21 cellular contexts compared by ENCODE assay signal in genomic region chr17:77105706-77106105, GRCh38. TPM values are rescaled to one million over a fixed set of nuclear protein-coding genes. Genes with fewer than 3 reads are reported as not detected.
A peak's percentile ranks its signal among the peaks of the same experiment; 100 is the strongest.
DNase-seq lines count a peak whose midpoint lies in the region; ATAC-seq and TF ChIP-seq lines count a peak whose summit lies in the region.
"Had no signal": no experiment of that assay in that cellular context is flagged by ENCODE, and none has a peak within 500 bp of the region (broad histone marks: within the 10 kb centered on the region; RNA-seq: fewer than 3 reads in every experiment).

No MANE protein-coding gene starts in this region.

- no TSS peak for BruUV-seq in Caco-2 (replicated peaks; lab: Mats Ljungman, UMichigan)

- H3K4me3 ChIP-seq in Caco-2 (ENCODE audit: low read depth, low read length) = no peak overlapping the region
- H3K4me3 ChIP-seq: mucosa of descending colon, upper lobe of left lung had no signal

- no peaks in the 10 kb centered on the region for H3K9me3 Mint-ChIP-seq in activated CD8-positive, alpha-beta memory T cell treated with anti-CD3 and anti-CD28 coated beads, Interleukin-2, amount 10 ng/mL, durations not matched to agents 7 days and 5 days (ENCODE audit: low read depth)
- H3K9me3 Mint-ChIP-seq in Caco-2 (ENCODE audit: unreplicated experiment) (no peaks in the 10 kb centered on the region), nephron (no peaks in the 10 kb centered on the region)
- H3K9me3 Mint-ChIP-seq in activated naive CD8-positive, alpha-beta T cell treated with anti-CD3 and anti-CD28 coated beads, Interleukin-2, amount 50 U/mL, for 24 hours = no peaks in the 10 kb centered on the region

- DNase-seq in activated CD8-positive, alpha-beta memory T cell treated with anti-CD3 and anti-CD28 coated beads, Interleukin-2, amount 10 ng/mL, durations not matched to agents 7 days and 5 days = no peak
- no peak for DNase-seq in activated CD8-positive, alpha-beta memory T cell treated with anti-CD3 and anti-CD28 coated beads, Interleukin-2, amount 50 U/mL, for 4 hours
- DNase-seq in Caco-2 (no peak), hepatic stellate cell (ENCODE audit: low spot score) (no peak)
- no peak for DNase-seq in activated naive CD8-positive, alpha-beta T cell treated with anti-CD3 and anti-CD28 coated beads, Interleukin-2, amount 50 U/mL, for 24 hours
- no peak for DNase-seq in activated CD4-positive, alpha-beta T cell treated with anti-CD3 and anti-CD28 coated beads, Interleukin-2, amount 50 U/mL, for 1 hour
- DNase-seq: activated CD4-positive, alpha-beta T cell treated with anti-CD3 and anti-CD28 coated beads for 4 hours; activated effector memory CD4-positive, alpha-beta T cell treated with anti-CD3 and anti-CD28 coated beads, Interleukin-2, amount 50 U/mL, for 16 hours; AML-193; brain microvascular endothelial cell; DMS79 treated with DMSO at 0.1 percent for 48 hours; foreskin melanocyte; KG1; mucosa of descending colon; NCI-H1436 treated with DMSO at 0.1 percent for 48 hours; upper lobe of left lung had no signal

- H3K4me1 Mint-ChIP-seq in activated CD8-positive, alpha-beta memory T cell treated with anti-CD3 and anti-CD28 coated beads, Interleukin-2, amount 10 ng/mL, durations not matched to agents 7 days and 5 days = peaks cover 46% of the 10 kb centered on the region
- H3K4me1 Mint-ChIP-seq in Caco-2 (ENCODE audit: low read depth, unreplicated experiment) = peaks cover 24% of the 10 kb centered on the region
- H3K4me1 Mint-ChIP-seq in activated naive CD8-positive, alpha-beta T cell treated with anti-CD3 and anti-CD28 coated beads, Interleukin-2, amount 50 U/mL, for 24 hours = peaks cover 58% of the 10 kb centered on the region
- peaks cover 31% of the 10 kb centered on the region for H3K4me1 Mint-ChIP-seq in nephron

- intact Hi-C loops in Caco-2 (cut with micrococcal nuclease; ENCODE audit: unreplicated experiment) = no loop called here

- H3K27ac Mint-ChIP-seq in activated CD8-positive, alpha-beta memory T cell treated with anti-CD3 and anti-CD28 coated beads, Interleukin-2, amount 10 ng/mL, durations not matched to agents 7 days and 5 days = peak overlapping the region; percentile 59
- H3K27ac Mint-ChIP-seq in Caco-2 (ENCODE audit: unreplicated experiment) (peak overlapping the region; percentile 12), nephron (peak overlapping the region; percentile 21 to 48 (median 36))
- H3K27ac Mint-ChIP-seq in activated naive CD8-positive, alpha-beta T cell treated with anti-CD3 and anti-CD28 coated beads, Interleukin-2, amount 50 U/mL, for 24 hours = peak overlapping the region; percentile 71

- no peaks in the 10 kb centered on the region for H3K36me3 ChIP-seq in Caco-2 (ENCODE audit: control insufficient read depth, insufficient read depth, low read length)
- H3K36me3 ChIP-seq: brain microvascular endothelial cell, upper lobe of left lung had no signal

- H3K27me3 ChIP-seq in Caco-2 (replicated peaks; ENCODE audit: control insufficient read depth, insufficient read depth, low read length) = no peaks in the 10 kb centered on the region
- H3K27me3 ChIP-seq: brain microvascular endothelial cell, upper lobe of left lung had no signal

- H3K9me3 ChIP-seq in Caco-2 = no peaks in the 10 kb centered on the region
- H3K9me3 ChIP-seq: mucosa of descending colon, upper lobe of left lung had no signal

- H3K4me1 ChIP-seq in Caco-2 = peaks cover 10% of the 10 kb centered on the region

- TF ChIP-seq CTCF in Caco-2 (IDR thresholded peaks at IDR 0.05; ENCODE audit: insufficient read depth in 1 of 2, low read depth in 1 of 2, low read length in 1 of 2, severe bottlenecking in 1 of 2, unreplicated experiment in 1 of 2) (no peak), nephron (IDR thresholded peaks at IDR 0.05; ENCODE audit: unreplicated experiment in 3 of 3) (no peak)

- H3K36me3 Mint-ChIP-seq in activated CD8-positive, alpha-beta memory T cell treated with anti-CD3 and anti-CD28 coated beads, Interleukin-2, amount 10 ng/mL, durations not matched to agents 7 days and 5 days = peaks cover 5% of the 10 kb centered on the region
- H3K36me3 Mint-ChIP-seq in Caco-2 (ENCODE audit: insufficient read depth, unreplicated experiment) (peaks cover 9% of the 10 kb centered on the region), nephron (ENCODE audit: low read depth) (no peaks in the 10 kb centered on the region)
- H3K36me3 Mint-ChIP-seq in activated naive CD8-positive, alpha-beta T cell treated with anti-CD3 and anti-CD28 coated beads, Interleukin-2, amount 50 U/mL, for 24 hours (ENCODE audit: low read depth) = peaks cover 4% of the 10 kb centered on the region

- ATAC-seq in activated CD8-positive, alpha-beta memory T cell treated with anti-CD3 and anti-CD28 coated beads, Interleukin-2, amount 10 ng/mL, durations not matched to agents 7 days and 5 days = no peak
- ATAC-seq in activated naive CD8-positive, alpha-beta T cell treated with anti-CD3 and anti-CD28 coated beads, Interleukin-2, amount 50 U/mL, for 24 hours = no peak
- ATAC-seq in HG03196 (IDR thresholded peaks at IDR 0.05; ENCODE audit: unreplicated experiment) = no peak
- ATAC-seq: esophagus mucosa, mucosa of descending colon, sciatic nerve, SK-N-SH treated with all-trans-retinoic acid at 6 μM for 48 hours had no signal

- CTCF ChIA-PET in activated CD8-positive, alpha-beta memory T cell treated with anti-CD3 and anti-CD28 coated beads, Interleukin-2, amount 10 ng/mL, durations not matched to agents 7 days and 5 days (lab: Charles Lee) = interaction anchor here (3.3 kb wide), 1 partner anchor 19 kb away, joined by 22 read pairs; no protein-coding TSS in a partner anchor
- CTCF ChIA-PET in Caco-2 (lab: Charles Lee) = no interaction called here

- POLR2A ChIA-PET in Caco-2 (lab: Charles Lee) = no interaction called here

- H3K27me3 Mint-ChIP-seq in activated CD8-positive, alpha-beta memory T cell treated with anti-CD3 and anti-CD28 coated beads, Interleukin-2, amount 10 ng/mL, durations not matched to agents 7 days and 5 days = no peaks in the 10 kb centered on the region
- H3K27me3 Mint-ChIP-seq in Caco-2 (ENCODE audit: insufficient read depth, unreplicated experiment) (no peaks in the 10 kb centered on the region), nephron (ENCODE audit: low read depth) (no peaks in the 10 kb centered on the region)
- H3K27me3 Mint-ChIP-seq in activated naive CD8-positive, alpha-beta T cell treated with anti-CD3 and anti-CD28 coated beads, Interleukin-2, amount 50 U/mL, for 24 hours = no peaks in the 10 kb centered on the region

- H3K4me3 Mint-ChIP-seq in activated CD8-positive, alpha-beta memory T cell treated with anti-CD3 and anti-CD28 coated beads, Interleukin-2, amount 10 ng/mL, durations not matched to agents 7 days and 5 days = no peak overlapping the region
- H3K4me3 Mint-ChIP-seq in Caco-2 (ENCODE audit: unreplicated experiment) (no peak overlapping the region), nephron (no peak overlapping the region)
- H3K4me3 Mint-ChIP-seq in activated naive CD8-positive, alpha-beta T cell treated with anti-CD3 and anti-CD28 coated beads, Interleukin-2, amount 50 U/mL, for 24 hours = no peak overlapping the region

RNA-seq across cellular contexts. Expression of gene SEC14L1, which starts 35.1 kb away (rescaled TPM):
- total RNA-seq in activated CD8-positive, alpha-beta memory T cell treated with anti-CD3 and anti-CD28 coated beads, Interleukin-2, amount 10 ng/mL, durations not matched to agents 7 days and 5 days = 100 to 1,000 TPM in 1 of 2 experiments, 10 to 100 TPM in 1; 98.5 to 146 TPM
- 92.0 and 96.1 TPM in 2 replicates for total RNA-seq in Caco-2 (2022)

Comparison
In these comparisons a context has a peak if more than half of its experiments do, and no peak if none do; other contexts are left out.
1. H3K27ac Mint-ChIP-seq: peak in every context shown above with its lines; median percentile 71 in activated naive CD8-positive, alpha-beta T cell treated with anti-CD3 and anti-CD28 coated beads, Interleukin-2, amount 50 U/mL, for 24 hours; 59 in activated CD8-positive, alpha-beta memory T cell treated with anti-CD3 and anti-CD28 coated beads, Interleukin-2, amount 10 ng/mL, durations not matched to agents 7 days and 5 days; 36 in nephron; 12 in Caco-2.